ENCODE assay signal across 15 cellular contexts in the genomic region with DNA sequence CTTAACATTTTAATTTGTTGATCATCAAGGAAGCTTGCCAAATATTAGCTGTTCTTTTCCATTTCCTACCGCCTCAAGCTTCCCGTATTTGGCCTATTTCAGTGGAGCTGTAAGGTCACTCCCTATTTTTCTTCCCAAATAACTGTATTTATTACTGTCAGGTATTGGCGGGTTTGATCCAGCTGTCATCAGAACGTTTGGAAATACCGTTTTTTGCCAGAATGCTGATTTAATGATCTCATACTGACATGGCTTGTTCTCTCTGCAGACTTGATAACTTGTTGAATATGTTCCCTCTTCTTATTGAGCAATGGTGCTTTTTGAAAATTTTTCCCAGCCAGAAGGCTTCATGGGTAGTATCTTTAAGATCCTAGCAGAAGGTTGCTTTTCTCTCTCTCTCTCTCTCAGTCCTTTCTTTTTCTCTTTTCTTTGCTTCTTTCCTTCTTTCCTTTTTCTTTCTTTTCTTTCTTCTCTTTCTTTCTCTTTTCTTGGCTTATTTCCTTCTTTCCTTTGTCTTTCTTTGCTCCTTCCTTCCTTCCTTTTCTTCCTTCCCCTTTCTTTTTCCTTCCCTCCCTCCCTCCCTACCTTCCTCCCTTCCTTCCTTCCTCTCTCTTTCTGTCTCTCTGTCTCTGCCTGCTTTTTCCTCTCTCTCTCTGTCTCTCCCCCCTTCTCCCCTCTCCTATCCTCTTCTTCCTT. TPM values are rescaled to one million over a fixed set of nuclear protein-coding genes. Genes with fewer than 3 reads are reported as not detected.
DNase-seq lines count a peak whose midpoint lies in the region; ATAC-seq, FAIRE-seq and TF ChIP-seq lines count a peak whose summit lies in the region.
"Had no signal": no experiment of that assay in that cellular context is flagged by ENCODE, and none has a peak within 500 bp of the region (broad histone marks: within the 10 kb centered on the region; RNA-seq: fewer than 3 reads in every experiment).

No MANE protein-coding gene starts in this region.

- no peak overlapping the region for H2BK15ac ChIP-seq in H9 (ENCODE audit: low read depth, low read length)

- H3K36me3 ChIP-seq in astrocyte (ENCODE audit: insufficient read depth, low read length) (no peaks in the 10 kb centered on the region), subcutaneous abdominal adipose tissue (ENCODE audit: control insufficient read depth in 5 of 5, insufficient read depth in 5 of 5, low read length in 5 of 5) (no peaks in the 10 kb centered on the region)

- no peak overlapping the region for H4K8ac ChIP-seq in H9 (replicated peaks; ENCODE audit: insufficient read length, low read depth, low read length)

- no peak overlapping the region for H3K56ac ChIP-seq in H9 (ENCODE audit: insufficient read length, low read depth, low read length)

- H3K4me3 Mint-ChIP-seq in H9 (peak overlapping the region in 1 of 2 experiments; percentile 22; a peak in 1 of 5 replicates), astrocyte (ENCODE audit: unreplicated experiment) (peak overlapping the region; percentile 21)

- DNase-seq in H9 (no peak), astrocyte (ENCODE audit: low read depth) (no peak), right cardiac atrium (no peak), posterior cingulate gyrus (no peak), NCI-H1092 (lab: John Stamatoyannopoulos, UW) (no peak)
- no peak for DNase-seq in effector CD4-positive, alpha-beta T cell
- DNase-seq: activated CD4-positive, CD25-positive, alpha-beta regulatory T cell treated with anti-CD3 and anti-CD28 coated beads, Interleukin-2, amount 50 U/mL, for 72 hours; activated gamma-delta T cell treated with Interleukin-2 at 50 U/mL for 16 hours; DND-41; NCI-H2081 treated with DMSO at 0.1 percent for 48 hours; stimulated activated CD4-positive, alpha-beta T cell treated with anti-CD3 and anti-CD28 coated beads, Interleukin-15, amount 100 ng/mL, for 24 hours; stimulated activated naive B cell treated with anti-CD40 and anti-IgM and Interleukin-4, amounts not matched to agents 10 μg/mL and 1 μg/mL and 100 μg/mL, for 72 hours had no signal

- H3K4ac ChIP-seq in H9 (ENCODE audit: low read depth, low read length) = no peak overlapping the region

- no CpG with 5 or more reads among the region's 5 CpGs for WGBS in H9 (ENCODE audit: extremely low coverage, insufficient read length, low lambda C conversion rate)
- 22% methylated on average over 5 of the region's 5 CpGs for WGBS in right cardiac atrium

- H2BK5ac ChIP-seq in H9 (ENCODE audit: insufficient read length, low read length) = no peak overlapping the region

- no peaks in the 10 kb centered on the region for H3K79me1 ChIP-seq in H9 (ENCODE audit: insufficient read depth, low read depth, low read length, poor library complexity, severe bottlenecking)

- H3K4me3 ChIP-seq in astrocyte (ENCODE audit: insufficient read depth, low read depth, low read length) (no peak overlapping the region), right cardiac atrium (ENCODE audit: low read length) (no peak overlapping the region), subcutaneous abdominal adipose tissue (ENCODE audit: low read depth in 1 of 5, low read length in 5 of 5) (no peak overlapping the region)
- H3K4me3 ChIP-seq: coronary artery had no signal

- H3K4me2 ChIP-seq in H9 (ENCODE audit: insufficient read depth, insufficient read length, low read length) (no peak overlapping the region), astrocyte (ENCODE audit: low read length) (no peak overlapping the region)

- H4K91ac ChIP-seq in H9 (ENCODE audit: insufficient read length, low read depth, low read length) = no peak overlapping the region

- H4K5ac ChIP-seq in H9 (ENCODE audit: insufficient read length, low read depth, low read length) = no peak overlapping the region

- H3K9me3 Mint-ChIP-seq in H9 = no peaks in the 10 kb centered on the region
- no peaks in the 10 kb centered on the region for H3K9me3 Mint-ChIP-seq in astrocyte (ENCODE audit: unreplicated experiment)
- H3K9me3 Mint-ChIP-seq: stimulated activated naive B cell treated with anti-CD40 and anti-IgM and Interleukin-4, amounts not matched to agents 10 μg/mL and 1 μg/mL and 100 μg/mL, for 72 hours had no signal

- H3K27me3 ChIP-seq in H9 (ENCODE audit: insufficient read depth, low read length) (no peaks in the 10 kb centered on the region), astrocyte (ENCODE audit: insufficient read depth, low read length) (no peaks in the 10 kb centered on the region), right cardiac atrium (ENCODE audit: control insufficient read depth, insufficient read depth) (no peaks in the 10 kb centered on the region), subcutaneous abdominal adipose tissue (ENCODE audit: control insufficient read depth in 5 of 5, insufficient read depth in 4 of 5, low read length in 5 of 5) (no peaks in the 10 kb centered on the region)

- peaks cover 50% of the 10 kb centered on the region for H3K79me2 ChIP-seq in H9 (ENCODE audit: insufficient read depth, low read length)
- H3K79me2 ChIP-seq in astrocyte (ENCODE audit: insufficient read depth, low read length) = peaks cover 74% of the 10 kb centered on the region

- no peak overlapping the region for H3K18ac ChIP-seq in H9 (ENCODE audit: insufficient read length, low read depth, low read length)

- ATAC-seq in right cardiac atrium (peak; percentile 7 to 21), GM19023 (IDR thresholded peaks at IDR 0.05; ENCODE audit: unreplicated experiment) (no peak)
- ATAC-seq: stimulated activated naive B cell treated with anti-CD40 and anti-IgM and Interleukin-4, amounts not matched to agents 10 μg/mL and 1 μg/mL and 100 μg/mL, for 72 hours had no signal

- H3T11ph ChIP-seq in H9 (ENCODE audit: low read length) = no peak overlapping the region

- H3K14ac ChIP-seq in H9 (ENCODE audit: insufficient read depth, low read length) = no peak overlapping the region

- H3K36me3 Mint-ChIP-seq in H9 (ENCODE audit: insufficient read depth in 1 of 3, low read depth in 3 of 3) (no peaks in the 10 kb centered on the region), astrocyte (ENCODE audit: low read depth, unreplicated experiment) (peaks cover 3% of the 10 kb centered on the region)

- H2AFZ ChIP-seq in H9 (ENCODE audit: low read length) (no peak overlapping the region), astrocyte (ENCODE audit: low read depth, low read length) (no peak overlapping the region)

- H3K4me1 Mint-ChIP-seq in H9 (peaks cover 64 to 81% of the 10 kb centered on the region in 2 experiments), astrocyte (ENCODE audit: low read depth, unreplicated experiment) (peaks cover 18% of the 10 kb centered on the region)

- H3K27ac Mint-ChIP-seq in H9 = peak overlapping the region in 2 of 3 experiments; percentile 15 to 35; a peak in 3 of 7 replicates
- no peak overlapping the region for H3K27ac Mint-ChIP-seq in astrocyte (ENCODE audit: unreplicated experiment)

- H3K23me2 ChIP-seq in H9 (ENCODE audit: insufficient read length, low read depth, low read length, poor library complexity, severe bottlenecking) = no peaks in the 10 kb centered on the region

- H4K20me1 ChIP-seq in H9 (ENCODE audit: control insufficient read depth, insufficient read depth, insufficient read length) (no peaks in the 10 kb centered on the region), astrocyte (ENCODE audit: insufficient read depth, low read length) (peaks cover 86% of the 10 kb centered on the region)

- no peak overlapping the region for H2BK120ac ChIP-seq in H9 (ENCODE audit: low read depth, low read length, poor library complexity, severe bottlenecking)

- H3K27me3 Mint-ChIP-seq in H9 (ENCODE audit: low read depth) = no peaks in the 10 kb centered on the region
- no peaks in the 10 kb centered on the region for H3K27me3 Mint-ChIP-seq in astrocyte (ENCODE audit: low read depth, unreplicated experiment)
- H3K27me3 Mint-ChIP-seq: stimulated activated naive B cell treated with anti-CD40 and anti-IgM and Interleukin-4, amounts not matched to agents 10 μg/mL and 1 μg/mL and 100 μg/mL, for 72 hours had no signal

- no peaks in the 10 kb centered on the region for H3K9me3 ChIP-seq in H9 (ENCODE audit: control insufficient read depth, low read depth, low read length)
- no peaks in the 10 kb centered on the region for H3K9me3 ChIP-seq in astrocyte (ENCODE audit: insufficient read depth, low read depth, low read length)
- no peaks in the 10 kb centered on the region for H3K9me3 ChIP-seq in right cardiac atrium (ENCODE audit: control insufficient read depth, low read length)
- no peaks in the 10 kb centered on the region for H3K9me3 ChIP-seq in subcutaneous abdominal adipose tissue (ENCODE audit: control insufficient read depth in 5 of 5, low read length in 5 of 5)

- H3K4me1 ChIP-seq in H9 (ENCODE audit: insufficient read depth, low read length) (peaks cover 15% of the 10 kb centered on the region; the same call in 1 of the 2 replicates), astrocyte (ENCODE audit: insufficient read depth, low read length) (peaks cover 7% of the 10 kb centered on the region), right cardiac atrium (ENCODE audit: control insufficient read depth, insufficient read depth, low read length) (peaks cover 18% of the 10 kb centered on the region), subcutaneous abdominal adipose tissue (ENCODE audit: control insufficient read depth in 5 of 5, insufficient read depth in 5 of 5, low read length in 5 of 5) (peaks cover 5 to 42% (median 32%) of the 10 kb centered on the region in 5 donors)

- intact Hi-C loops in right cardiac atrium (cut with DNase I) (no loop called here), posterior cingulate gyrus (cut with DNase I) (no loop called here)

- H3K23ac ChIP-seq in H9 (ENCODE audit: insufficient read length, low read depth, low read length) = no peak overlapping the region

- no peak overlapping the region for H3K9ac ChIP-seq in H9 (ENCODE audit: extremely low read depth, insufficient read length, low read length)
- no peak overlapping the region for H3K9ac ChIP-seq in astrocyte (ENCODE audit: low read length)
- H3K9ac ChIP-seq in subcutaneous abdominal adipose tissue (ENCODE audit: low read length in 5 of 5) = peak overlapping the region in 1 of 5 donors; percentile 21

- H2BK20ac ChIP-seq in H9 (ENCODE audit: low read depth, low read length, poor library complexity, severe bottlenecking) = no peak overlapping the region

- TF ChIP-seq CTCF in H9 (conservative IDR thresholded peaks at IDR 0.05) (no peak), astrocyte (IDR thresholded peaks at IDR 0.05; ENCODE audit: insufficient read depth, low read depth, low read length) (no peak)

- H2AK5ac ChIP-seq in H9 (ENCODE audit: insufficient read length, low read length) = no peak overlapping the region

- no peak overlapping the region for H2BK12ac ChIP-seq in H9 (ENCODE audit: insufficient read length, low read depth, low read length)

- H3K27ac ChIP-seq in H9 (ENCODE audit: insufficient read length, low read depth, low read length) = peak overlapping the region; percentile 13
- no peak overlapping the region for H3K27ac ChIP-seq in astrocyte (ENCODE audit: low read depth, low read length)
- H3K27ac ChIP-seq in right cardiac atrium (ENCODE audit: low read length) = no peak overlapping the region
- peak overlapping the region; percentile 48 for H3K27ac ChIP-seq in subcutaneous abdominal adipose tissue (ENCODE audit: low read depth, low read length)

- no peak for FAIRE-seq in astrocyte (lab: Jason Lieb, UNC)

RNA-seq across cellular contexts. Expression of gene CUX1, which starts 42.1 kb away (rescaled TPM):
- total RNA-seq in H9 (2021) (53.5 and 60.5 TPM in 2 replicates), astrocyte (50.6 and 66.8 TPM in 2 replicates), right cardiac atrium (100 to 1,000 TPM; 106 to 146 (median 117) TPM)
- polyA plus RNA-seq in right cardiac atrium = 54.1 TPM

Comparison
In these comparisons a context has a peak if more than half of its experiments do, and no peak if none do; other contexts are left out.
1. H3K27ac ChIP-seq: peak in H9 (single experiment) and subcutaneous abdominal adipose tissue (single experiment); none in astrocyte (single experiment) and right cardiac atrium (single experiment).